8 cellular contexts compared by ENCODE assay signal in the genomic region with DNA sequence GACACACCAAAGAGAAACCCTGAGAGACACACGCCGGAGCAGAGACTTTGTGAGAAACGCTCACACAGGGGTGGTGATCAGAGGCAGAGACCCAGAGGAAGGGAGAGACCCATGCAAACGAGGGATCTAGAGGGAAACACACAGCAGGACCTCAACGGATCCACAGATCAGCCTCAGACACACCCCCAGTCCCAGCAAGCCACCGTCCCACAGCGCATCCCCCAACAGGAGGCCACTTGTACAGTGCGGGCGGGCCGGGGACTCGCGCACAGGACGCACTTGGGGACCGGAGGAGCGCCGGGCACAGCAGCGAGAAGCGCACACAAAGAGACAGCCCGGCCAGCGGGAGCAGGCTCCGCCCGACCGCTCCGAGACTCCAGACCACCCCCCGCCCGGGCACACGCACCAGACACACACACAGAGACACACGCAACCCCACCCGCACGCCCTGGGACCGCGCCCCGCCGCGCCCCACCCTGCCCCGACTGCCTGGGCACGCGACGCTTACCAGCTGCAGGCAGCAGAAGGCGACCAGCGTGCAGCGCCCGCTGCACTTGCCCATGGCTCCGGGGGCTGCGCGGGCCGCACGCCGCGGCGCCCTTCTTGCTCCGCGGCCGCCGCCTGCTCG. TPM values are rescaled to one million over a fixed set of nuclear protein-coding genes. Genes with fewer than 3 reads are reported as not detected.
A peak's percentile ranks its signal among the peaks of the same experiment; 100 is the strongest.
DNase-seq lines count a peak whose midpoint lies in the region; ATAC-seq, FAIRE-seq and TF ChIP-seq lines count a peak whose summit lies in the region.

No MANE protein-coding gene starts in this region.

- 2 to 3% (median 3%) methylated on average over 39 to 56 of the region's 56 CpGs for WGBS in psoas muscle, 3 donors

- H3K9me3 ChIP-seq in SK-N-MC (ENCODE audit: low read depth, low read length) = no peaks in the 10 kb centered on the region
- no peaks in the 10 kb centered on the region for H3K9me3 ChIP-seq in psoas muscle
- H3K9me3 ChIP-seq in OCI-LY7 (ENCODE audit: low read length) = no peaks in the 10 kb centered on the region

- peaks cover 11% of the 10 kb centered on the region for H3K4me1 ChIP-seq in psoas muscle
- peaks cover 6% of the 10 kb centered on the region for H3K4me1 ChIP-seq in OCI-LY7 (ENCODE audit: insufficient read depth, low read length, poor library complexity, severe bottlenecking)

- H4K20me1 ChIP-seq in OCI-LY7 (ENCODE audit: insufficient read depth, low read length) = no peaks in the 10 kb centered on the region

- peaks cover 54% of the 10 kb centered on the region for H3K27me3 Mint-ChIP-seq in T-helper 2 cell treated with Interferon-gamma antibody and Interleukin-4, amounts not matched to agents 5 μg/mL and 100 μg/mL, for 36 hours (ENCODE audit: low read depth)

- H3K4me2 ChIP-seq in OCI-LY7 (ENCODE audit: low read length) = no peak overlapping the region

- FAIRE-seq in H54 (lab: Jason Lieb, UNC) = no peak

- DNase-seq in T-helper 2 cell treated with Interferon-gamma antibody and Interleukin-4, amounts not matched to agents 5 μg/mL and 100 μg/mL, for 36 hours (ENCODE audit: low spot score) = no peak
- DNase-seq in T-helper 2 cell = no peak
- DNase-seq in SK-N-MC (ENCODE audit: low read depth, low spot score) = no peak
- peak; percentile 11 for DNase-seq in fibroblast of villous mesenchyme (ENCODE audit: low read depth)
- peak; percentile 16 to 62 for DNase-seq in psoas muscle
- no peak for DNase-seq in HCEC 1CT
- no peak for DNase-seq in H54 (ENCODE audit: insufficient read length, low spot score)
- DNase-seq in OCI-LY7 (ENCODE audit: low spot score) = no peak

- TF ChIP-seq POLR2A in H54 (IDR thresholded peaks at IDR 0.05; ENCODE audit: low read depth, low read length) = no peak

- intact Hi-C loops in psoas muscle (cut with DNase I) (no loop called here), OCI-LY7 (cut with micrococcal nuclease; ENCODE audit: unreplicated experiment) (no loop called here)

- peak overlapping the region; percentile 53 for H3K4me3 ChIP-seq in SK-N-MC
- H3K4me3 ChIP-seq in fibroblast of villous mesenchyme (ENCODE audit: low read depth, low read length) = peak overlapping the region; percentile 33
- peak overlapping the region; percentile 67 for H3K4me3 ChIP-seq in psoas muscle
- H3K4me3 ChIP-seq in OCI-LY7 (ENCODE audit: low read depth, low read length, poor library complexity, severe bottlenecking) = no peak overlapping the region

- no peaks in the 10 kb centered on the region for H3K36me3 Mint-ChIP-seq in T-helper 2 cell treated with Interferon-gamma antibody and Interleukin-4, amounts not matched to agents 5 μg/mL and 100 μg/mL, for 36 hours (ENCODE audit: low read depth)

- peak; percentile 50 to 77 (median 62) for ATAC-seq in psoas muscle

- H3K27ac Mint-ChIP-seq in T-helper 2 cell treated with Interferon-gamma antibody and Interleukin-4, amounts not matched to agents 5 μg/mL and 100 μg/mL, for 36 hours = no peak overlapping the region

- no peaks in the 10 kb centered on the region for H3K9me3 Mint-ChIP-seq in T-helper 2 cell treated with Interferon-gamma antibody and Interleukin-4, amounts not matched to agents 5 μg/mL and 100 μg/mL, for 36 hours

- CTCF ChIA-PET in OCI-LY7 (lab: Charles Lee; ENCODE audit: unreplicated experiment) = no interaction called here

- no peaks in the 10 kb centered on the region for H3K79me2 ChIP-seq in OCI-LY7 (ENCODE audit: insufficient read depth, low read depth, low read length)

- peaks cover 7% of the 10 kb centered on the region for H3K4me1 Mint-ChIP-seq in T-helper 2 cell treated with Interferon-gamma antibody and Interleukin-4, amounts not matched to agents 5 μg/mL and 100 μg/mL, for 36 hours (ENCODE audit: low read depth)

- no TSS peak for BruUV-seq in OCI-LY7 (replicated peaks; lab: Mats Ljungman, UMichigan)

- no peak overlapping the region for H2AFZ ChIP-seq in OCI-LY7 (ENCODE audit: low read length)

- no peak overlapping the region for H3K27ac ChIP-seq in SK-N-MC
- peak overlapping the region; percentile 52 for H3K27ac ChIP-seq in psoas muscle
- no peak overlapping the region for H3K27ac ChIP-seq in OCI-LY7 (ENCODE audit: low read depth, low read length, poor library complexity, severe bottlenecking)

- H3K36me3 ChIP-seq in SK-N-MC (ENCODE audit: insufficient read depth, low read length) = no peaks in the 10 kb centered on the region
- no peaks in the 10 kb centered on the region for H3K36me3 ChIP-seq in psoas muscle (ENCODE audit: insufficient read depth in 1 of 2, low read depth in 1 of 2)
- no peaks in the 10 kb centered on the region for H3K36me3 ChIP-seq in OCI-LY7 (ENCODE audit: insufficient read depth, low read length)

- POLR2A ChIA-PET in OCI-LY7 (lab: Charles Lee) = no interaction called here

- H3K27me3 ChIP-seq in psoas muscle (ENCODE audit: insufficient read depth in 3 of 3, low read length in 2 of 3) = peaks cover 0 to 8% (median 0%) of the 10 kb centered on the region in 3 donors

- no peak overlapping the region for H3K9ac ChIP-seq in SK-N-MC (ENCODE audit: insufficient read length)

- peak overlapping the region; percentile 62 for H3K4me3 Mint-ChIP-seq in T-helper 2 cell treated with Interferon-gamma antibody and Interleukin-4, amounts not matched to agents 5 μg/mL and 100 μg/mL, for 36 hours

- TF ChIP-seq CTCF in fibroblast of villous mesenchyme (IDR thresholded peaks at IDR 0.05; ENCODE audit: insufficient read depth, low read depth, low read length) (no peak), psoas muscle (IDR thresholded peaks at IDR 0.05) (no peak), OCI-LY7 (conservative IDR thresholded peaks at IDR 0.05; ENCODE audit: low read length) (no peak)

- H3K9me2 ChIP-seq in OCI-LY7 (ENCODE audit: insufficient read depth, low read length) = no peaks in the 10 kb centered on the region

RNA-seq across cellular contexts. Expression of a gene that starts 0.6 kb away (rescaled TPM):
- total RNA-seq in fibroblast of villous mesenchyme (not detected in 2 replicates), psoas muscle (10 to 100 TPM in 1 of 4 donors, 1 to 10 TPM in 3; 3.7 to 11.9 (median 6.3) TPM), OCI-LY7 (2022) (not detected in 2 replicates)
- polyA plus RNA-seq in psoas muscle = 1 to 10 TPM; 3.3 to 7.0 (median 3.4) TPM
- total RNA-seq in OCI-LY7 (2014; rRNA removed; shearing (Covaris generic)) = not detected in 2 replicates

RNA-seq across cellular contexts. Expression of a gene that starts 57.5 kb away (rescaled TPM):
- total RNA-seq in fibroblast of villous mesenchyme (85.7 and 114 TPM in 2 replicates), psoas muscle (10 to 100 TPM; 17.6 to 22.7 (median 20.2) TPM), OCI-LY7 (2022) (99.9 and 101 TPM in 2 replicates)
- polyA plus RNA-seq in psoas muscle = 10 to 100 TPM; 13.5 to 19.8 (median 19.4) TPM
- 190 and 202 TPM in 2 replicates for total RNA-seq in OCI-LY7 (2014; rRNA removed; shearing (Covaris generic))

RNA-seq across cellular contexts. Expression of a gene that starts 57.7 kb away (rescaled TPM):
- total RNA-seq in fibroblast of villous mesenchyme (25.4 and 45.3 TPM in 2 replicates), psoas muscle (10 to 100 TPM in 3 of 4 donors, 1 to 10 TPM in 1; 9.6 to 16.4 (median 15.1) TPM), OCI-LY7 (2022) (33.8 and 34.7 TPM in 2 replicates)
- 10 to 100 TPM; 20.1 to 48.8 (median 31.2) TPM for polyA plus RNA-seq in psoas muscle
- total RNA-seq in OCI-LY7 (2014; rRNA removed; shearing (Covaris generic)) = 30.1 and 37.4 TPM in 2 replicates

Comparison
In these comparisons a context has a peak if more than half of its experiments do, and no peak if none do; other contexts are left out.
1. DNase-seq: peak in fibroblast of villous mesenchyme (single experiment) and psoas muscle (2 of 2); none in T-helper 2 cell treated with Interferon-gamma antibody and Interleukin-4, amounts not matched to agents 5 μg/mL and 100 μg/mL, for 36 hours (single experiment), T-helper 2 cell (0 of 5), SK-N-MC (single experiment), HCEC 1CT (single experiment), H54 (single experiment) and OCI-LY7 (single experiment).